Comparison of ENCODE assay signal across 8 cellular contexts in genomic region chr16:4475880-4476790, GRCh38. TPM values are rescaled to one million over a fixed set of nuclear protein-coding genes. Genes with fewer than 3 reads are reported as not detected.
DNase-seq lines count a peak whose midpoint lies in the region; ATAC-seq, FAIRE-seq and TF ChIP-seq lines count a peak whose summit lies in the region.

HMOX2 (plus strand) TSS chr16:4476398; CDS start chr16:4505525, 29,127 bp downstream.

- peak; percentile 96 for FAIRE-seq in GM12892 (lab: Jason Lieb, UNC)

- H3K4me1 ChIP-seq in prostate gland (replicated peaks) (no peaks in the 10 kb centered on the region), urinary bladder (ENCODE audit: insufficient read depth) (peaks cover 2% of the 10 kb centered on the region)

- TF ChIP-seq POLR2A in GM12892 (IDR thresholded peaks at IDR 0.05; ENCODE audit: low read depth, low read length) (peak; percentile 95), prostate gland (IDR thresholded peaks at IDR 0.05) (peak; percentile 97)

- peak within 1 kb of the TSS; percentile 76 to 81 for H3K4me3 ChIP-seq in prostate gland
- peak within 1 kb of the TSS; percentile 91 for H3K4me3 ChIP-seq in urinary bladder (ENCODE audit: low read depth, low read length)

- H3K27me3 ChIP-seq in prostate gland (replicated peaks; ENCODE audit: insufficient read depth), result no peaks in the 10 kb centered on the region

- peak; percentile 69 for ATAC-seq in HG02840 (IDR thresholded peaks at IDR 0.05; ENCODE audit: low FRiP score, unreplicated experiment)
- ATAC-seq in left cardiac atrium, result peak; percentile 97 to 98

- H3K9me3 ChIP-seq in prostate gland, result no peaks in the 10 kb centered on the region

- H3K27ac ChIP-seq in prostate gland (peak within 1 kb of the TSS; percentile 78 to 85), urinary bladder (ENCODE audit: low read depth) (peak within 1 kb of the TSS; percentile 72)

- DNase-seq in GM12892 (ENCODE audit: insufficient read length) (peak; percentile 95), NCI-H1436 (lab: John Stamatoyannopoulos, UW) (peak; percentile 91), T-helper 1 cell (peak; percentile 82 to 96 (median 87)), amniotic epithelial cell (ENCODE audit: low read depth) (peak; percentile 84), left cardiac atrium (peak; percentile 92), prostate gland (ENCODE audit: low spot score) (peak; percentile 93)

- peak in 3 of 4 experiments; percentile 25 to 54 (median 48) for TF ChIP-seq CTCF in prostate gland (IDR thresholded peaks at IDR 0.05)

- no peaks in the 10 kb centered on the region for H3K36me3 ChIP-seq in prostate gland
- H3K36me3 ChIP-seq in urinary bladder (ENCODE audit: insufficient read depth), result no peaks in the 10 kb centered on the region

- WGBS in prostate gland, result 9% methylated on average over 70 of the region's 70 CpGs
- WGBS in urinary bladder, result 8% methylated on average over 70 of the region's 70 CpGs

- intact Hi-C loops in left cardiac atrium (cut with DNase I) (no loop called here), prostate gland (cut with DNase I) (no loop called here)

RNA-seq across cellular contexts. Expression of gene HMOX2, which starts in this region (rescaled TPM):
- 25.8 TPM for polyA plus RNA-seq in GM12892 (2012; ENCODE audit: missing spikeins)
- total RNA-seq in left cardiac atrium (10 to 100 TPM; 65.3 to 92.0 TPM), prostate gland (10 to 100 TPM; 39.9 to 70.8 TPM), urinary bladder (27.9 TPM)
- 45.6 TPM for polyA plus RNA-seq in urinary bladder

Comparison
In these comparisons a context has a peak if more than half of its experiments do, and no peak if none do; other contexts are left out.
1. Peak in every context shown above with its lines: DNase-seq, ATAC-seq, H3K4me3 ChIP-seq and H3K27ac ChIP-seq.